In the genomic region with DNA sequence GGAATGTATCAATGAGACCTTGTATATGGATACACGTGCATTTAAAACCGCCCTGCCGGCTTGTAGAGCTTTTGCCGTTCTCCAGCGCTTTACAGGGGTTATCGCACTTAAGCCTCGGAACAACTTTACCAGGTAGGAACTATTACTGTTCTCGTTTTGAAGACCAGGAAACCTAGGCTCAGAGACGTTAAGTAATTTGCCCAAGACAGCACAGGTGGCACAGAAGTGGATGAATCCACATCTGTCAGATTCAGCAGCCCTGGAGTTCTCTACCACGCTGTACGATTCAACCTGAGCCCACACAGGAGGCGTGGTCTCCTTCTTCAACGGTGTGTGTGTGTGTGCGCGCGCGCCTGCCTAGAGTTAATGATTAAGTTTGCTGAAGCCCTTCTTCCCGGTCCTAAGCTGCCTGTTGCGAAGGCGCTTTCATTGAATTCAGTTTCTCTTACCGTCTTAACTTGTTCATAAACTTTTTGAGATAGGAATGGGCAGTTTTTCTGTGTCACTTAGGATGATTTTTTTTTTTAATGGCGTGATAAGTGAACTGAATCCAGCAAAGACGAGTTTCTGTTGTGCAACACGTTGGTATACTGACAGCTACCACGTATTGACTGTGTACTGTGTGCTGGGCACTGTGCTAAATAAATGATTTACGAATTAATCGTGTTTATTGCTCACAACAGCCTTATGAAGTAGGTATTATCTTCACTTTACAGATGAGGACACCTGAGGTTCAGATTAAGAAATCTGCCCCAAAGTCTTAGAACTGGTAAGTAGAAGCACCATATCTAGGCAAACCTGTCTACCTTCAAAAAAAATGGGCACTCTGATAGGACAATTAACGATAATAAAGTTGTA, we compare ENCODE assay signal across 1 cellular context.
TF ChIP-seq lines count a peak whose summit lies in the region.

No MANE protein-coding gene starts in this region.

TF ChIP-seq in HEK293, 187 proteins besides CTCF, POLR2A, EP300 and RAD21 (continued from another document and continues in another):
- TF ChIP-seq, protein P1, sequence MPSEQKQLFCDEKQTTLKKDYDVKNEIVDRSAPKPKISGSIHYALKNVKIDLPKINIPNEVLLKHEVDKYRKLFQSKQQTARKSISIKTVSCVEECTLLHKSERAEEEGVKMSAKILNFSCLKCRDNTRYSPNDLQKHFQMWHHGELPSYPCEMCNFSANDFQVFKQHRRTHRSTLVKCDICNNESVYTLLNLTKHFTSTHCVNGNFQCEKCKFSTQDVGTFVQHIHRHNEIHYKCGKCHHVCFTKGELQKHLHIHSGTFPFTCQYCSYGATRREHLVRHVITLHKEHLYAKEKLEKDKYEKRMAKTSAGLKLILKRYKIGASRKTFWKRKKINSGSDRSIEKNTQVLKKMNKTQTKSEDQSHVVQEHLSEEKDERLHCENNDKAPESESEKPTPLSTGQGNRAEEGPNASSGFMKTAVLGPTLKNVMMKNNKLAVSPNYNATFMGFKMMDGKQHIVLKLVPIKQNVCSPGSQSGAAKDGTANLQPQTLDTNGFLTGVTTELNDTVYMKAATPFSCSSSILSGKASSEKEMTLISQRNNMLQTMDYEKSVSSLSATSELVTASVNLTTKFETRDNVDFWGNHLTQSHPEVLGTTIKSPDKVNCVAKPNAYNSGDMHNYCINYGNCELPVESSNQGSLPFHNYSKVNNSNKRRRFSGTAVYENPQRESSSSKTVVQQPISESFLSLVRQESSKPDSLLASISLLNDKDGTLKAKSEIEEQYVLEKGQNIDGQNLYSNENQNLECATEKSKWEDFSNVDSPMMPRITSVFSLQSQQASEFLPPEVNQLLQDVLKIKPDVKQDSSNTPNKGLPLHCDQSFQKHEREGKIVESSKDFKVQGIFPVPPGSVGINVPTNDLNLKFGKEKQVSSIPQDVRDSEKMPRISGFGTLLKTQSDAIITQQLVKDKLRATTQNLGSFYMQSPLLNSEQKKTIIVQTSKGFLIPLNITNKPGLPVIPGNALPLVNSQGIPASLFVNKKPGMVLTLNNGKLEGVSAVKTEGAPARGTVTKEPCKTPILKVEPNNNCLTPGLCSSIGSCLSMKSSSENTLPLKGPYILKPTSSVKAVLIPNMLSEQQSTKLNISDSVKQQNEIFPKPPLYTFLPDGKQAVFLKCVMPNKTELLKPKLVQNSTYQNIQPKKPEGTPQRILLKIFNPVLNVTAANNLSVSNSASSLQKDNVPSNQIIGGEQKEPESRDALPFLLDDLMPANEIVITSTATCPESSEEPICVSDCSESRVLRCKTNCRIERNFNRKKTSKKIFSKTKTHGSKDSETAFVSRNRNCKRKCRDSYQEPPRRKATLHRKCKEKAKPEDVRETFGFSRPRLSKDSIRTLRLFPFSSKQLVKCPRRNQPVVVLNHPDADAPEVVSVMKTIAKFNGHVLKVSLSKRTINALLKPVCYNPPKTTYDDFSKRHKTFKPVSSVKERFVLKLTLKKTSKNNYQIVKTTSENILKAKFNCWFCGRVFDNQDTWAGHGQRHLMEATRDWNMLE (tag by site-specific recombination; conservative IDR thresholded peaks at IDR 0.05; ENCODE audit: low read depth) = no peak
- TF ChIP-seq, protein P2, sequence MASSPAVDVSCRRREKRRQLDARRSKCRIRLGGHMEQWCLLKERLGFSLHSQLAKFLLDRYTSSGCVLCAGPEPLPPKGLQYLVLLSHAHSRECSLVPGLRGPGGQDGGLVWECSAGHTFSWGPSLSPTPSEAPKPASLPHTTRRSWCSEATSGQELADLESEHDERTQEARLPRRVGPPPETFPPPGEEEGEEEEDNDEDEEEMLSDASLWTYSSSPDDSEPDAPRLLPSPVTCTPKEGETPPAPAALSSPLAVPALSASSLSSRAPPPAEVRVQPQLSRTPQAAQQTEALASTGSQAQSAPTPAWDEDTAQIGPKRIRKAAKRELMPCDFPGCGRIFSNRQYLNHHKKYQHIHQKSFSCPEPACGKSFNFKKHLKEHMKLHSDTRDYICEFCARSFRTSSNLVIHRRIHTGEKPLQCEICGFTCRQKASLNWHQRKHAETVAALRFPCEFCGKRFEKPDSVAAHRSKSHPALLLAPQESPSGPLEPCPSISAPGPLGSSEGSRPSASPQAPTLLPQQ (tag by site-specific recombination; IDR thresholded peaks at IDR 0.05) = no peak; the same call in 1 of the 2 replicates
- 0 out of 2 replicates have a peak, but pooled peaks have one; percentile 12 for TF ChIP-seq EGR2 (tag by site-specific recombination; IDR thresholded peaks at IDR 0.05; ENCODE audit: low read depth)
- peak; percentile 23; the same call in 1 of the 2 replicates for TF ChIP-seq ZFP37 (tag by site-specific recombination; IDR thresholded peaks at IDR 0.05)
- TF ChIP-seq ZNF248 (tag by site-specific recombination; IDR thresholded peaks at IDR 0.05) = no peak
- TF ChIP-seq, protein P3, sequence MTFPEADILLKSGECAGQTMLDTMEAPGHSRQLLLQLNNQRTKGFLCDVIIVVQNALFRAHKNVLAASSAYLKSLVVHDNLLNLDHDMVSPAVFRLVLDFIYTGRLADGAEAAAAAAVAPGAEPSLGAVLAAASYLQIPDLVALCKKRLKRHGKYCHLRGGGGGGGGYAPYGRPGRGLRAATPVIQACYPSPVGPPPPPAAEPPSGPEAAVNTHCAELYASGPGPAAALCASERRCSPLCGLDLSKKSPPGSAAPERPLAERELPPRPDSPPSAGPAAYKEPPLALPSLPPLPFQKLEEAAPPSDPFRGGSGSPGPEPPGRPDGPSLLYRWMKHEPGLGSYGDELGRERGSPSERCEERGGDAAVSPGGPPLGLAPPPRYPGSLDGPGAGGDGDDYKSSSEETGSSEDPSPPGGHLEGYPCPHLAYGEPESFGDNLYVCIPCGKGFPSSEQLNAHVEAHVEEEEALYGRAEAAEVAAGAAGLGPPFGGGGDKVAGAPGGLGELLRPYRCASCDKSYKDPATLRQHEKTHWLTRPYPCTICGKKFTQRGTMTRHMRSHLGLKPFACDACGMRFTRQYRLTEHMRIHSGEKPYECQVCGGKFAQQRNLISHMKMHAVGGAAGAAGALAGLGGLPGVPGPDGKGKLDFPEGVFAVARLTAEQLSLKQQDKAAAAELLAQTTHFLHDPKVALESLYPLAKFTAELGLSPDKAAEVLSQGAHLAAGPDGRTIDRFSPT (tag by site-specific recombination; IDR thresholded peaks at IDR 0.05) = no peak
- TF ChIP-seq ZNF391 (tag by site-specific recombination; IDR thresholded peaks at IDR 0.05; ENCODE audit: borderline replicate concordance, low read depth) = no peak
- no peak; the same call in 1 of the 2 replicates for TF ChIP-seq ZNF768 (tag by site-specific recombination; IDR thresholded peaks at IDR 0.05)
- TF ChIP-seq ZNF660 (tag by site-specific recombination; IDR thresholded peaks at IDR 0.05) = peak; percentile 73
- TF ChIP-seq ZNF274 (IDR thresholded peaks at IDR 0.05; ENCODE audit: low read length) = no peak
- no peak for TF ChIP-seq ZNF274 (tag by site-specific recombination; IDR thresholded peaks at IDR 0.05; ENCODE audit: borderline replicate concordance)
- no peak for TF ChIP-seq HOXA7 (CRISPR knock-in tag; IDR thresholded peaks at IDR 0.05; ENCODE audit: borderline replicate concordance)
- TF ChIP-seq SALL2 (tag by site-specific recombination; IDR thresholded peaks at IDR 0.05; ENCODE audit: borderline replicate concordance) = no peak
- TF ChIP-seq ZNF114 (tag by site-specific recombination; IDR thresholded peaks at IDR 0.05) = no peak
- no peak for TF ChIP-seq ZNF202 (tag by site-specific recombination; IDR thresholded peaks at IDR 0.05; ENCODE audit: borderline replicate concordance)
- TF ChIP-seq KLF9 (tag by site-specific recombination; IDR thresholded peaks at IDR 0.05; ENCODE audit: low read depth) = peak; percentile 90
- TF ChIP-seq ZNF426 (tag by site-specific recombination; IDR thresholded peaks at IDR 0.05) = no peak
- no peak for TF ChIP-seq ZNF785 (tag by site-specific recombination; IDR thresholded peaks at IDR 0.05)
- TF ChIP-seq ZNF335 (tag by site-specific recombination; conservative IDR thresholded peaks at IDR 0.05) = peak; percentile 92
- TF ChIP-seq ZNF324 (tag by site-specific recombination; IDR thresholded peaks at IDR 0.05) = no peak
- no peak for TF ChIP-seq GLI4 (tag by site-specific recombination; IDR thresholded peaks at IDR 0.05)
- TF ChIP-seq, protein P4, sequence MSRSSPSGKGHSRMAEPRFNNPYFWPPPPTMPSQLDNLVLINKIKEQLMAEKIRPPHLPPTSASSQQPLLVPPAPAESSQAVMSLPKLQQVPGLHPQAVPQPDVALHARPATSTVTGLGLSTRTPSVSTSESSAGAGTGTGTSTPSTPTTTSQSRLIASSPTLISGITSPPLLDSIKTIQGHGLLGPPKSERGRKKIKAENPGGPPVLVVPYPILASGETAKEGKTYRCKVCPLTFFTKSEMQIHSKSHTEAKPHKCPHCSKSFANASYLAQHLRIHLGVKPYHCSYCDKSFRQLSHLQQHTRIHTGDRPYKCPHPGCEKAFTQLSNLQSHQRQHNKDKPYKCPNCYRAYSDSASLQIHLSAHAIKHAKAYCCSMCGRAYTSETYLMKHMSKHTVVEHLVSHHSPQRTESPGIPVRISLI (tag by site-specific recombination; IDR thresholded peaks at IDR 0.05) = peak; percentile 78
- no peak for TF ChIP-seq ZNF596 (tag by site-specific recombination; IDR thresholded peaks at IDR 0.05)
- TF ChIP-seq ZNF266 (tag by site-specific recombination; IDR thresholded peaks at IDR 0.05; ENCODE audit: low read depth) = no peak
- TF ChIP-seq, protein P5, sequence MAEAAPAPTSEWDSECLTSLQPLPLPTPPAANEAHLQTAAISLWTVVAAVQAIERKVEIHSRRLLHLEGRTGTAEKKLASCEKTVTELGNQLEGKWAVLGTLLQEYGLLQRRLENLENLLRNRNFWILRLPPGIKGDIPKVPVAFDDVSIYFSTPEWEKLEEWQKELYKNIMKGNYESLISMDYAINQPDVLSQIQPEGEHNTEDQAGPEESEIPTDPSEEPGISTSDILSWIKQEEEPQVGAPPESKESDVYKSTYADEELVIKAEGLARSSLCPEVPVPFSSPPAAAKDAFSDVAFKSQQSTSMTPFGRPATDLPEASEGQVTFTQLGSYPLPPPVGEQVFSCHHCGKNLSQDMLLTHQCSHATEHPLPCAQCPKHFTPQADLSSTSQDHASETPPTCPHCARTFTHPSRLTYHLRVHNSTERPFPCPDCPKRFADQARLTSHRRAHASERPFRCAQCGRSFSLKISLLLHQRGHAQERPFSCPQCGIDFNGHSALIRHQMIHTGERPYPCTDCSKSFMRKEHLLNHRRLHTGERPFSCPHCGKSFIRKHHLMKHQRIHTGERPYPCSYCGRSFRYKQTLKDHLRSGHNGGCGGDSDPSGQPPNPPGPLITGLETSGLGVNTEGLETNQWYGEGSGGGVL (tag by site-specific recombination; IDR thresholded peaks at IDR 0.05) = no peak
- TF ChIP-seq BCL11B (tag by site-specific recombination; IDR thresholded peaks at IDR 0.05; ENCODE audit: low read depth) = no peak
- peak; percentile 81 for TF ChIP-seq ZNF600 (tag by site-specific recombination; IDR thresholded peaks at IDR 0.05)
- TF ChIP-seq, protein P6, sequence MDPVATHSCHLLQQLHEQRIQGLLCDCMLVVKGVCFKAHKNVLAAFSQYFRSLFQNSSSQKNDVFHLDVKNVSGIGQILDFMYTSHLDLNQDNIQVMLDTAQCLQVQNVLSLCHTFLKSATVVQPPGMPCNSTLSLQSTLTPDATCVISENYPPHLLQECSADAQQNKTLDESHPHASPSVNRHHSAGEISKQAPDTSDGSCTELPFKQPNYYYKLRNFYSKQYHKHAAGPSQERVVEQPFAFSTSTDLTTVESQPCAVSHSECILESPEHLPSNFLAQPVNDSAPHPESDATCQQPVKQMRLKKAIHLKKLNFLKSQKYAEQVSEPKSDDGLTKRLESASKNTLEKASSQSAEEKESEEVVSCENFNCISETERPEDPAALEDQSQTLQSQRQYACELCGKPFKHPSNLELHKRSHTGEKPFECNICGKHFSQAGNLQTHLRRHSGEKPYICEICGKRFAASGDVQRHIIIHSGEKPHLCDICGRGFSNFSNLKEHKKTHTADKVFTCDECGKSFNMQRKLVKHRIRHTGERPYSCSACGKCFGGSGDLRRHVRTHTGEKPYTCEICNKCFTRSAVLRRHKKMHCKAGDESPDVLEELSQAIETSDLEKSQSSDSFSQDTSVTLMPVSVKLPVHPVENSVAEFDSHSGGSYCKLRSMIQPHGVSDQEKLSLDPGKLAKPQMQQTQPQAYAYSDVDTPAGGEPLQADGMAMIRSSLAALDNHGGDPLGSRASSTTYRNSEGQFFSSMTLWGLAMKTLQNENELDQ (tag by site-specific recombination; IDR thresholded peaks at IDR 0.05; ENCODE audit: low read depth) = no peak
- TF ChIP-seq ZNF292 (tag by site-specific recombination; IDR thresholded peaks at IDR 0.05; ENCODE audit: borderline replicate concordance, low read depth) = no peak
- peak; percentile 69; the same call in 1 of the 2 replicates for TF ChIP-seq ZSCAN30 (tag by site-specific recombination; IDR thresholded peaks at IDR 0.05)
- no peak for TF ChIP-seq RBAK (tag by site-specific recombination; IDR thresholded peaks at IDR 0.05)
- TF ChIP-seq ZNF155 (tag by site-specific recombination; IDR thresholded peaks at IDR 0.05) = no peak
- no peak for TF ChIP-seq ZFP41 (tag by site-specific recombination; IDR thresholded peaks at IDR 0.05; ENCODE audit: borderline replicate concordance)
- TF ChIP-seq ZBTB7A (tag by site-specific recombination; IDR thresholded peaks at IDR 0.05; ENCODE audit: low read depth) = no peak
- no peak for TF ChIP-seq ZNF585B (tag by site-specific recombination; IDR thresholded peaks at IDR 0.05)
- TF ChIP-seq, protein P7, sequence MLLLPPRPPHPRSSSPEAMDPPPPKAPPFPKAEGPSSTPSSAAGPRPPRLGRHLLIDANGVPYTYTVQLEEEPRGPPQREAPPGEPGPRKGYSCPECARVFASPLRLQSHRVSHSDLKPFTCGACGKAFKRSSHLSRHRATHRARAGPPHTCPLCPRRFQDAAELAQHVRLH (tag by site-specific recombination; IDR thresholded peaks at IDR 0.05) = no peak
- TF ChIP-seq, protein P8, sequence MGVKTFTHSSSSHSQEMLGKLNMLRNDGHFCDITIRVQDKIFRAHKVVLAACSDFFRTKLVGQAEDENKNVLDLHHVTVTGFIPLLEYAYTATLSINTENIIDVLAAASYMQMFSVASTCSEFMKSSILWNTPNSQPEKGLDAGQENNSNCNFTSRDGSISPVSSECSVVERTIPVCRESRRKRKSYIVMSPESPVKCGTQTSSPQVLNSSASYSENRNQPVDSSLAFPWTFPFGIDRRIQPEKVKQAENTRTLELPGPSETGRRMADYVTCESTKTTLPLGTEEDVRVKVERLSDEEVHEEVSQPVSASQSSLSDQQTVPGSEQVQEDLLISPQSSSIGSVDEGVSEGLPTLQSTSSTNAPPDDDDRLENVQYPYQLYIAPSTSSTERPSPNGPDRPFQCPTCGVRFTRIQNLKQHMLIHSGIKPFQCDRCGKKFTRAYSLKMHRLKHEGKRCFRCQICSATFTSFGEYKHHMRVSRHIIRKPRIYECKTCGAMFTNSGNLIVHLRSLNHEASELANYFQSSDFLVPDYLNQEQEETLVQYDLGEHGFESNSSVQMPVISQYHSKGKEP (tag by site-specific recombination; IDR thresholded peaks at IDR 0.05) = 0 out of 2 replicates have a peak, but pooled peaks have one; percentile 46
- TF ChIP-seq ZNF555 (tag by site-specific recombination; conservative IDR thresholded peaks at IDR 0.05) = no peak
- TF ChIP-seq ZSCAN23 (tag by site-specific recombination; IDR thresholded peaks at IDR 0.05) = 0 out of 2 replicates have a peak, but pooled peaks have one; percentile 10
